Comparison of ENCODE assay signal across 13 cellular contexts in genomic region chr2:159456500-159457426, GRCh38.
DNase-seq lines count a peak whose midpoint lies in the region; ATAC-seq and TF ChIP-seq lines count a peak whose summit lies in the region.
"Had no signal": no experiment of that assay in that cellular context is flagged by ENCODE, and none has a peak within 500 bp of the region (broad histone marks: within the 10 kb centered on the region; RNA-seq: fewer than 3 reads in every experiment).

No MANE protein-coding gene starts in this region.

- no peaks in the 10 kb centered on the region for H3K27me3 Mint-ChIP-seq in central memory CD8-positive, alpha-beta T cell
- H3K27me3 Mint-ChIP-seq in osteocyte (ENCODE audit: unreplicated experiment): no peaks in the 10 kb centered on the region

- H3K4me1 ChIP-seq in esophagus muscularis mucosa (peaks cover 32 to 49% (median 35%) of the 10 kb centered on the region in 4 donors), SJCRH30 (no peaks in the 10 kb centered on the region), A673 (ENCODE audit: insufficient read depth, low read length, poor library complexity, severe bottlenecking) (no peaks in the 10 kb centered on the region)
- H3K4me1 ChIP-seq: parathyroid adenoma had no signal

- TF ChIP-seq CTCF in AG04449 (IDR thresholded peaks at IDR 0.05; ENCODE audit: insufficient read depth, low read length, missing control alignments): no peak
- no peak for TF ChIP-seq CTCF in esophagus muscularis mucosa (IDR thresholded peaks at IDR 0.05)
- no peak for TF ChIP-seq CTCF in osteocyte (IDR thresholded peaks at IDR 0.05)
- no peak for TF ChIP-seq CTCF in A673 (conservative IDR thresholded peaks at IDR 0.05; ENCODE audit: low read depth, low read length)

- peak overlapping the region; percentile 19 for H3K27ac Mint-ChIP-seq in central memory CD8-positive, alpha-beta T cell (ENCODE audit: low read depth)
- no peak overlapping the region for H3K27ac Mint-ChIP-seq in osteocyte (ENCODE audit: unreplicated experiment)

- DNase-seq in AG04449 (ENCODE audit: low read depth, low spot score) (peak; percentile 83), esophagus muscularis mucosa (ENCODE audit: extremely low spot score) (no peak), osteocyte (ENCODE audit: extremely low spot score, unreplicated experiment) (no peak), SJCRH30 (no peak), A673 (ENCODE audit: low spot score) (no peak)
- no peak for DNase-seq in central memory CD8-positive, alpha-beta T cell (ENCODE audit: low spot score in 2 of 2)
- DNase-seq: left ventricle myocardium superior; stimulated activated CD4-positive, alpha-beta T cell treated with anti-CD3 and anti-CD28 coated beads, Interleukin-4, amount 100 ng/mL, for 1 hour had no signal

- no TSS peak for BruUV-seq in A673 (replicated peaks; lab: Mats Ljungman, UMichigan)

- H3K36me3 ChIP-seq in esophagus muscularis mucosa (no peaks in the 10 kb centered on the region), SJCRH30 (no peaks in the 10 kb centered on the region), A673 (ENCODE audit: insufficient read depth, low read length, poor library complexity, severe bottlenecking) (no peaks in the 10 kb centered on the region)

- peak; percentile 38 for ATAC-seq in GM18505 (IDR thresholded peaks at IDR 0.05; ENCODE audit: unreplicated experiment)
- ATAC-seq in HG03378 (IDR thresholded peaks at IDR 0.05; ENCODE audit: unreplicated experiment): peak; percentile 56
- peak; percentile 49 for ATAC-seq in central memory CD8-positive, alpha-beta T cell (replicated peaks; ENCODE audit: extremely low read depth, poor library complexity, severe bottlenecking)
- ATAC-seq: foreskin keratinocyte, left ventricle myocardium superior had no signal

- CTCF ChIA-PET in AG04449 (lab: Yijun Ruan, JAX) (interaction anchor here (1.1 kb wide), 1 partner anchor 21 kb away, joined by 3 read pairs; no protein-coding TSS in a partner anchor), A673 (lab: Charles Lee) (no interaction called here)

- H3K27me3 ChIP-seq in esophagus muscularis mucosa: no peaks in the 10 kb centered on the region
- no peaks in the 10 kb centered on the region for H3K27me3 ChIP-seq in SJCRH30
- H3K27me3 ChIP-seq in A673 (replicated peaks; ENCODE audit: insufficient read depth, low read depth, low read length, poor library complexity): no peaks in the 10 kb centered on the region
- H3K27me3 ChIP-seq: foreskin keratinocyte had no signal

- TF ChIP-seq POLR2A in GM18505 (IDR thresholded peaks at IDR 0.05; ENCODE audit: borderline replicate concordance, extremely low read depth, insufficient read depth, insufficient read length): no peak
- TF ChIP-seq POLR2A in esophagus muscularis mucosa (IDR thresholded peaks at IDR 0.05; ENCODE audit: low read depth): no peak

- 36% methylated on average over 5 of the region's 5 CpGs for WGBS in esophagus muscularis mucosa

- TF ChIP-seq EP300 in esophagus muscularis mucosa (IDR thresholded peaks at IDR 0.05): no peak

- POLR2A ChIA-PET in AG04449 (lab: Yijun Ruan, JAX) (no interaction called here), A673 (lab: Charles Lee; ENCODE audit: low non-redundant PET) (no interaction called here)

- H3K4me3 Mint-ChIP-seq in central memory CD8-positive, alpha-beta T cell: peak overlapping the region; percentile 15
- H3K4me3 Mint-ChIP-seq in osteocyte (ENCODE audit: unreplicated experiment): no peak overlapping the region

- H3K4me3 ChIP-seq in AG04449 (ENCODE audit: low read depth, low read length): no peak overlapping the region
- no peak overlapping the region for H3K4me3 ChIP-seq in esophagus muscularis mucosa
- no peak overlapping the region for H3K4me3 ChIP-seq in SJCRH30
- no peak overlapping the region for H3K4me3 ChIP-seq in A673 (ENCODE audit: low read depth, low read length, poor library complexity, severe bottlenecking)

- no peaks in the 10 kb centered on the region for H3K9me3 Mint-ChIP-seq in central memory CD8-positive, alpha-beta T cell
- H3K9me3 Mint-ChIP-seq in osteocyte (ENCODE audit: unreplicated experiment): no peaks in the 10 kb centered on the region

- peaks cover 2% of the 10 kb centered on the region for H3K36me3 Mint-ChIP-seq in central memory CD8-positive, alpha-beta T cell (ENCODE audit: insufficient read depth)
- peaks cover 18% of the 10 kb centered on the region for H3K36me3 Mint-ChIP-seq in osteocyte (ENCODE audit: unreplicated experiment)

- intact Hi-C loops in esophagus muscularis mucosa (cut with DNase I): no loop called here
- intact Hi-C loops in A673 (cut with micrococcal nuclease; ENCODE audit: unreplicated experiment): no loop called here

- peaks cover 33% of the 10 kb centered on the region for H3K4me1 Mint-ChIP-seq in central memory CD8-positive, alpha-beta T cell
- H3K4me1 Mint-ChIP-seq in osteocyte (ENCODE audit: unreplicated experiment): peaks cover 26% of the 10 kb centered on the region

- H3K9me3 ChIP-seq in esophagus muscularis mucosa (no peaks in the 10 kb centered on the region), SJCRH30 (replicated peaks) (no peaks in the 10 kb centered on the region), A673 (ENCODE audit: low read depth, low read length, poor library complexity, severe bottlenecking) (no peaks in the 10 kb centered on the region)

- H3K27ac ChIP-seq in esophagus muscularis mucosa (replicated peaks in 1 of 4) (peak overlapping the region in 2 of 4 donors; percentile 3 to 40), SJCRH30 (no peak overlapping the region), A673 (ENCODE audit: low read depth, low read length, poor library complexity, severe bottlenecking) (no peak overlapping the region)
- H3K27ac ChIP-seq: foreskin keratinocyte, KMS-11, parathyroid adenoma had no signal
